19 cellular contexts compared by ENCODE assay signal in genomic region chr19:49461656-49462055, GRCh38. TPM values are rescaled to one million over a fixed set of nuclear protein-coding genes. Genes with fewer than 3 reads are reported as not detected.
DNase-seq lines count a peak whose midpoint lies in the region; ATAC-seq, FAIRE-seq and TF ChIP-seq lines count a peak whose summit lies in the region.
"Had no signal": no experiment of that assay in that cellular context is flagged by ENCODE, and none has a peak within 500 bp of the region (broad histone marks: within the 10 kb centered on the region; RNA-seq: fewer than 3 reads in every experiment).

No MANE protein-coding gene starts in this region.

- peaks cover 12% of the 10 kb centered on the region for H3K36me3 ChIP-seq in CD8-positive, alpha-beta T cell (ENCODE audit: insufficient read depth, low read length)
- peaks cover 0 to 3% of the 10 kb centered on the region in 2 experiments; a peak in 1 of 5 replicates for H3K36me3 ChIP-seq in HepG2 (replicated peaks in 1 of 2; ENCODE audit: control insufficient read depth in 1 of 2, insufficient read depth in 2 of 2, low read length in 2 of 2)

- H2AFZ ChIP-seq in HepG2 (ENCODE audit: low read length), result no peak overlapping the region

- TF ChIP-seq RAD21 in HepG2 (CRISPR knock-in tag; IDR thresholded peaks at IDR 0.05), result no peak

- H3K4me1 ChIP-seq in CD8-positive, alpha-beta T cell (ENCODE audit: insufficient read depth, low read length), result no peaks in the 10 kb centered on the region
- no peaks in the 10 kb centered on the region for H3K4me1 ChIP-seq in HepG2 (ENCODE audit: insufficient read depth, low read length)
- H3K4me1 ChIP-seq: A549 had no signal

- no peaks in the 10 kb centered on the region for H3K9me3 ChIP-seq in CD8-positive, alpha-beta T cell (ENCODE audit: low read length)
- no peaks in the 10 kb centered on the region for H3K9me3 ChIP-seq in HepG2 (ENCODE audit: low read length)
- H3K9me3 ChIP-seq: A549 had no signal

- no peak for TF ChIP-seq POLR2A in HepG2 (IDR thresholded peaks at IDR 0.05; ENCODE audit: insufficient read depth in 1 of 2, low read depth in 2 of 2, low read length in 2 of 2)

- peak overlapping the region; percentile 62 for H3K27ac Mint-ChIP-seq in CD8-positive, alpha-beta T cell
- H3K27ac Mint-ChIP-seq in WTC11, result no peak overlapping the region
- H3K27ac Mint-ChIP-seq in activated naive CD4-positive, alpha-beta T cell treated with anti-CD3 and anti-CD28 coated beads, Interleukin-2, amount 10 ng/mL, durations not matched to agents 7 days and 5 days, result no peak overlapping the region
- H3K27ac Mint-ChIP-seq: HFFc6 had no signal

- FAIRE-seq in HepG2 (lab: Jason Lieb, UNC), result no peak
- FAIRE-seq: A549, H54 had no signal

- BruUV-seq in HepG2 (replicated peaks; lab: Mats Ljungman, UMichigan), result no TSS peak

- H3K79me2 ChIP-seq in HepG2 (ENCODE audit: insufficient read depth, low read length), result no peaks in the 10 kb centered on the region

- no peak overlapping the region for H3K9ac ChIP-seq in HepG2 (ENCODE audit: insufficient read depth, low read depth, low read length)
- H3K9ac ChIP-seq: KMS-11 had no signal

- no peak overlapping the region for H3K4me3 Mint-ChIP-seq in CD8-positive, alpha-beta T cell
- no peak overlapping the region for H3K4me3 Mint-ChIP-seq in WTC11
- H3K4me3 Mint-ChIP-seq in activated naive CD4-positive, alpha-beta T cell treated with anti-CD3 and anti-CD28 coated beads, Interleukin-2, amount 10 ng/mL, durations not matched to agents 7 days and 5 days, result no peak overlapping the region
- H3K4me3 Mint-ChIP-seq: CD4-positive, alpha-beta T cell; HFFc6 had no signal

- WGBS in HepG2 (ENCODE audit: low lambda C conversion rate), result 96% methylated on average over 22 of the region's 37 CpGs

- H4K20me1 ChIP-seq in HepG2 (ENCODE audit: insufficient read depth, low read length), result no peaks in the 10 kb centered on the region

- CTCF ChIA-PET in CD8-positive, alpha-beta T cell (lab: Charles Lee), result no interaction called here
- CTCF ChIA-PET in WTC11 (lab: Charles Lee) (interaction anchor here (1.2 kb wide), 1 partner anchor 14 kb away, joined by 3 read pairs; no protein-coding TSS in a partner anchor), HepG2 (lab: Yijun Ruan, JAX; ENCODE audit: low intra/inter-chr PET ratio, low total read pairs) (no interaction called here)
- CTCF ChIA-PET in activated naive CD4-positive, alpha-beta T cell treated with anti-CD3 and anti-CD28 coated beads, Interleukin-2, amount 10 ng/mL, durations not matched to agents 7 days and 5 days (lab: Charles Lee), result no interaction called here

- no peak overlapping the region for H3K27ac ChIP-seq in CD8-positive, alpha-beta T cell (ENCODE audit: low read depth, low read length)
- H3K27ac ChIP-seq in HepG2 (ENCODE audit: extremely low read length, insufficient read depth, low read length), result peak overlapping the region; percentile 48
- H3K27ac ChIP-seq: 22Rv1, A549, C4-2B, KMS-11 had no signal

- H3K9me3 Mint-ChIP-seq in CD8-positive, alpha-beta T cell, result no peaks in the 10 kb centered on the region
- H3K9me3 Mint-ChIP-seq in WTC11, result no peaks in the 10 kb centered on the region
- H3K9me3 Mint-ChIP-seq in activated naive CD4-positive, alpha-beta T cell treated with anti-CD3 and anti-CD28 coated beads, Interleukin-2, amount 10 ng/mL, durations not matched to agents 7 days and 5 days, result no peaks in the 10 kb centered on the region
- H3K9me3 Mint-ChIP-seq: CD4-positive, alpha-beta T cell; HFFc6 had no signal

- no peak for ATAC-seq in CD8-positive, alpha-beta T cell
- ATAC-seq in WTC11, result peak; percentile 57
- ATAC-seq in HepG2, result no peak
- no peak for ATAC-seq in GM19455 (IDR thresholded peaks at IDR 0.05; ENCODE audit: unreplicated experiment)
- ATAC-seq: A549, HCT116 had no signal

- TF ChIP-seq EP300 in HepG2 (IDR thresholded peaks at IDR 0.05; ENCODE audit: low read depth in 2 of 2, low read length in 2 of 2) (no peak), HepG2 (CRISPR knock-in tag; IDR thresholded peaks at IDR 0.05; ENCODE audit: borderline replicate concordance) (no peak)

- H3K4me3 ChIP-seq in CD8-positive, alpha-beta T cell (ENCODE audit: low read depth, low read length), result no peak overlapping the region
- no peak overlapping the region for H3K4me3 ChIP-seq in HepG2 (replicated peaks in 1 of 3; ENCODE audit: insufficient read depth in 1 of 3, low read depth in 2 of 3, low read length in 3 of 3)
- H3K4me3 ChIP-seq: A549 had no signal

- intact Hi-C loops in CD8-positive, alpha-beta T cell (cut with DNase I, micrococcal nuclease), result no loop called here
- intact Hi-C loops in HepG2 (cut with micrococcal nuclease; ENCODE audit: unreplicated experiment), result no loop called here

- in situ Hi-C loops in HepG2 (cut with HindIII; ENCODE audit: extremely low pct_ligation_motif_present, low pct_unique_long_range_greater_than_20kb), result no loop called here

- H3K36me3 Mint-ChIP-seq in CD8-positive, alpha-beta T cell, result peaks cover 41% of the 10 kb centered on the region
- peaks cover 13% of the 10 kb centered on the region for H3K36me3 Mint-ChIP-seq in WTC11
- peaks cover 33% of the 10 kb centered on the region for H3K36me3 Mint-ChIP-seq in activated naive CD4-positive, alpha-beta T cell treated with anti-CD3 and anti-CD28 coated beads, Interleukin-2, amount 10 ng/mL, durations not matched to agents 7 days and 5 days

- TF ChIP-seq CTCF in CD8-positive, alpha-beta T cell (IDR thresholded peaks at IDR 0.05), result no peak
- TF ChIP-seq CTCF in WTC11 (IDR thresholded peaks at IDR 0.05), result no peak
- no peak for TF ChIP-seq CTCF in HepG2 (CRISPR knock-in tag; IDR thresholded peaks at IDR 0.05)

- no peaks in the 10 kb centered on the region for H3K27me3 Mint-ChIP-seq in CD8-positive, alpha-beta T cell (ENCODE audit: low read depth)
- no peaks in the 10 kb centered on the region for H3K27me3 Mint-ChIP-seq in WTC11 (ENCODE audit: low read depth)
- H3K27me3 Mint-ChIP-seq in activated naive CD4-positive, alpha-beta T cell treated with anti-CD3 and anti-CD28 coated beads, Interleukin-2, amount 10 ng/mL, durations not matched to agents 7 days and 5 days, result no peaks in the 10 kb centered on the region
- H3K27me3 Mint-ChIP-seq: CD4-positive, alpha-beta T cell had no signal

- no peaks in the 10 kb centered on the region for H3K27me3 ChIP-seq in CD8-positive, alpha-beta T cell (ENCODE audit: insufficient read depth, low read length)
- no peaks in the 10 kb centered on the region for H3K27me3 ChIP-seq in HepG2 (ENCODE audit: control insufficient read depth in 1 of 2, insufficient read depth in 2 of 2, low read length in 2 of 2)

- no peak for DNase-seq in CD8-positive, alpha-beta T cell
- no peak for DNase-seq in WTC11 (ENCODE audit: low spot score)
- DNase-seq in HepG2 (ENCODE audit: low spot score), result no peak
- no peak for DNase-seq in activated naive CD4-positive, alpha-beta T cell treated with anti-CD3 and anti-CD28 coated beads, Interleukin-2, amount 10 ng/mL, durations not matched to agents 7 days and 5 days
- DNase-seq in activated CD4-positive, alpha-beta T cell treated with anti-CD3 and anti-CD28 coated beads for 4 hours, result no peak
- DNase-seq: AML-193; CD4-positive, alpha-beta T cell; DMS153; DMS79; GDM1; HFFc6 had no signal

- no peak overlapping the region for H3K4me2 ChIP-seq in HepG2 (ENCODE audit: low read depth, low read length)
- H3K4me2 ChIP-seq: A549, KMS-11 had no signal

- POLR2A ChIA-PET in CD8-positive, alpha-beta T cell (lab: Charles Lee), result interaction anchor here (1.4 kb wide), 1 partner anchor 10 kb away, joined by 3 read pairs; the partner anchor contains the start of gene PIH1D1
- POLR2A ChIA-PET in WTC11 (lab: Charles Lee), result interaction anchor here (0.6 kb wide), 1 partner anchor 907 kb away, joined by 3 read pairs; no protein-coding TSS in a partner anchor
- POLR2A ChIA-PET in HepG2 (lab: Yijun Ruan, JAX), result no interaction called here

- peaks cover 2% of the 10 kb centered on the region for H3K4me1 Mint-ChIP-seq in CD8-positive, alpha-beta T cell (ENCODE audit: low read depth)
- H3K4me1 Mint-ChIP-seq in WTC11, result no peaks in the 10 kb centered on the region
- peaks cover 12% of the 10 kb centered on the region for H3K4me1 Mint-ChIP-seq in activated naive CD4-positive, alpha-beta T cell treated with anti-CD3 and anti-CD28 coated beads, Interleukin-2, amount 10 ng/mL, durations not matched to agents 7 days and 5 days

RNA-seq across cellular contexts. Expression of gene ALDH16A1, which starts 8.6 kb away (rescaled TPM):
- 10 to 100 TPM; 26.1 to 30.7 TPM for total RNA-seq in CD8-positive, alpha-beta T cell
- total RNA-seq in WTC11 (2021), result 44.3 to 53.6 TPM (median 52.6 TPM) in 3 replicates
- 29.6 and 34.9 TPM in 2 replicates for total RNA-seq in HepG2 (2016; rRNA removed; fragmentation: Illumina TruSeq; extraction: Trizol)
- 2.5 and 3.4 TPM in 2 replicates for total RNA-seq in HepG2 (2016; cell fraction: cytosol; rRNA removed; fragmentation: Illumina TruSeq; extraction: Trizol; ENCODE audit: low read depth)
- 27.6 and 38.2 TPM in 2 replicates for total RNA-seq in HepG2 (2016; cell fraction: insoluble cytoplasmic fraction; rRNA removed; fragmentation: Illumina TruSeq; extraction: Trizol)
- 6.3 and 7.8 TPM in 2 replicates for total RNA-seq in HepG2 (2016; cell fraction: membrane; rRNA removed; fragmentation: Illumina TruSeq; extraction: Trizol)
- total RNA-seq in HepG2 (2016; cell fraction: nucleus; rRNA removed; fragmentation: Illumina TruSeq; extraction: Trizol), result 15.0 and 23.1 TPM in 2 replicates
- polyA plus RNA-seq in HepG2 (2011; rRNA removed), result 8.4 and 9.2 TPM in 2 replicates
- polyA plus RNA-seq in HepG2 (2011; cell fraction: cytosol; rRNA removed), result 6.8 and 16.2 TPM in 2 replicates
- 31.7 and 40.0 TPM in 2 replicates for polyA plus RNA-seq in HepG2 (2011; cell fraction: nucleus; rRNA removed)
- 7.6 and 9.2 TPM in 2 replicates for polyA plus RNA-seq in HepG2 (2012)
- 1.7 and 2.8 TPM in 2 replicates for polyA plus RNA-seq in HepG2 (2016; cell fraction: cytosol; fragmentation: Illumina TruSeq; extraction: Trizol; ENCODE audit: low read depth)
- polyA plus RNA-seq in HepG2 (2016; cell fraction: insoluble cytoplasmic fraction; fragmentation: Illumina TruSeq; extraction: Trizol; ENCODE audit: low read depth), result 25.4 and 29.9 TPM in 2 replicates
- polyA plus RNA-seq in HepG2 (2016; cell fraction: membrane; fragmentation: Illumina TruSeq; extraction: Trizol; ENCODE audit: low read depth), result 3.2 and 4.3 TPM in 2 replicates
- 40.8 and 41.9 TPM in 2 replicates for polyA plus RNA-seq in HepG2 (2016; cell fraction: nucleus; fragmentation: Illumina TruSeq; extraction: Trizol; ENCODE audit: insufficient read depth, low read depth)
- polyA minus RNA-seq in HepG2 (2011; rRNA and poly(A)+ RNA removed; ENCODE audit: low replicate concordance), result 16.3 and 53.3 TPM in 2 replicates
- 13.7 and 17.8 TPM in 2 replicates for polyA minus RNA-seq in HepG2 (2011; cell fraction: cytosol; rRNA and poly(A)+ RNA removed)
- 3.6 and 4.4 TPM in 2 replicates for polyA minus RNA-seq in HepG2 (2011; cell fraction: nucleus; rRNA and poly(A)+ RNA removed)

RNA-seq across cellular contexts. Expression of gene PIH1D1, which starts 10.0 kb away (rescaled TPM):
- total RNA-seq in CD8-positive, alpha-beta T cell, result 100 to 1,000 TPM; 113 to 119 TPM
- total RNA-seq in WTC11 (2021), result 153 to 170 TPM (median 156 TPM) in 3 replicates
- 94.9 and 110 TPM in 2 replicates for total RNA-seq in HepG2 (2016; rRNA removed; fragmentation: Illumina TruSeq; extraction: Trizol)
- 60.4 and 74.8 TPM in 2 replicates for total RNA-seq in HepG2 (2016; cell fraction: cytosol; rRNA removed; fragmentation: Illumina TruSeq; extraction: Trizol; ENCODE audit: low read depth)
- 105 and 114 TPM in 2 replicates for total RNA-seq in HepG2 (2016; cell fraction: insoluble cytoplasmic fraction; rRNA removed; fragmentation: Illumina TruSeq; extraction: Trizol)
- total RNA-seq in HepG2 (2016; cell fraction: membrane; rRNA removed; fragmentation: Illumina TruSeq; extraction: Trizol), result 77.7 and 93.8 TPM in 2 replicates
- total RNA-seq in HepG2 (2016; cell fraction: nucleus; rRNA removed; fragmentation: Illumina TruSeq; extraction: Trizol), result 75.2 and 89.0 TPM in 2 replicates
- polyA plus RNA-seq in HepG2 (2011; rRNA removed), result 126 and 137 TPM in 2 replicates
- polyA plus RNA-seq in HepG2 (2011; cell fraction: cytosol; rRNA removed), result 117 and 150 TPM in 2 replicates
- polyA plus RNA-seq in HepG2 (2011; cell fraction: nucleus; rRNA removed), result 281 and 313 TPM in 2 replicates
- polyA plus RNA-seq in HepG2 (2012), result 108 and 121 TPM in 2 replicates
- polyA plus RNA-seq in HepG2 (2016; cell fraction: cytosol; fragmentation: Illumina TruSeq; extraction: Trizol; ENCODE audit: low read depth), result 33.5 and 45.1 TPM in 2 replicates
- polyA plus RNA-seq in HepG2 (2016; cell fraction: insoluble cytoplasmic fraction; fragmentation: Illumina TruSeq; extraction: Trizol; ENCODE audit: low read depth), result 86.6 and 90.0 TPM in 2 replicates
- polyA plus RNA-seq in HepG2 (2016; cell fraction: membrane; fragmentation: Illumina TruSeq; extraction: Trizol; ENCODE audit: low read depth), result 42.8 and 56.0 TPM in 2 replicates
- 175 and 195 TPM in 2 replicates for polyA plus RNA-seq in HepG2 (2016; cell fraction: nucleus; fragmentation: Illumina TruSeq; extraction: Trizol; ENCODE audit: insufficient read depth, low read depth)
- 83.0 and 106 TPM in 2 replicates for polyA minus RNA-seq in HepG2 (2011; rRNA and poly(A)+ RNA removed; ENCODE audit: low replicate concordance)
- 40.9 and 42.6 TPM in 2 replicates for polyA minus RNA-seq in HepG2 (2011; cell fraction: cytosol; rRNA and poly(A)+ RNA removed)
- 50.9 and 63.0 TPM in 2 replicates for polyA minus RNA-seq in HepG2 (2011; cell fraction: nucleus; rRNA and poly(A)+ RNA removed)

RNA-seq across cellular contexts. Expression of gene FLT3LG, which starts 12.4 kb away (rescaled TPM):
- total RNA-seq in CD8-positive, alpha-beta T cell, result 100 to 1,000 TPM; 246 to 259 TPM
- total RNA-seq in WTC11 (2021), result 2.9 to 5.3 TPM (median 3.6 TPM) in 3 replicates
- 0.58 and 1.5 TPM in 2 replicates for total RNA-seq in HepG2 (2016; rRNA removed; fragmentation: Illumina TruSeq; extraction: Trizol)
- total RNA-seq in HepG2 (2016; cell fraction: cytosol; rRNA removed; fragmentation: Illumina TruSeq; extraction: Trizol; ENCODE audit: low read depth), result 2.3 and 2.9 TPM in 2 replicates
- 0.67 and 1.4 TPM in 2 replicates for total RNA-seq in HepG2 (2016; cell fraction: insoluble cytoplasmic fraction; rRNA removed; fragmentation: Illumina TruSeq; extraction: Trizol)
- 2.2 and 2.3 TPM in 2 replicates for total RNA-seq in HepG2 (2016; cell fraction: membrane; rRNA removed; fragmentation: Illumina TruSeq; extraction: Trizol)
- 1.3 and 2.9 TPM in 2 replicates for total RNA-seq in HepG2 (2016; cell fraction: nucleus; rRNA removed; fragmentation: Illumina TruSeq; extraction: Trizol)
- polyA plus RNA-seq in HepG2 (2011; rRNA removed), result 2.6 and 3.0 TPM in 2 replicates
- 1.1 and 1.7 TPM in 2 replicates for polyA plus RNA-seq in HepG2 (2011; cell fraction: cytosol; rRNA removed)
- polyA plus RNA-seq in HepG2 (2011; cell fraction: nucleus; rRNA removed), result 5.2 and 6.9 TPM in 2 replicates
- 2.0 and 4.6 TPM in 2 replicates for polyA plus RNA-seq in HepG2 (2012)
- polyA plus RNA-seq in HepG2 (2016; cell fraction: cytosol; fragmentation: Illumina TruSeq; extraction: Trizol; ENCODE audit: low read depth), result 4.2 and 4.4 TPM in 2 replicates
- 2.3 and 2.4 TPM in 2 replicates for polyA plus RNA-seq in HepG2 (2016; cell fraction: insoluble cytoplasmic fraction; fragmentation: Illumina TruSeq; extraction: Trizol; ENCODE audit: low read depth)
- polyA plus RNA-seq in HepG2 (2016; cell fraction: membrane; fragmentation: Illumina TruSeq; extraction: Trizol; ENCODE audit: low read depth), result 2.5 and 3.6 TPM in 2 replicates
- 7.4 and 8.8 TPM in 2 replicates for polyA plus RNA-seq in HepG2 (2016; cell fraction: nucleus; fragmentation: Illumina TruSeq; extraction: Trizol; ENCODE audit: insufficient read depth, low read depth)
- 1.2 and 1.7 TPM in 2 replicates for polyA minus RNA-seq in HepG2 (2011; rRNA and poly(A)+ RNA removed; ENCODE audit: low replicate concordance)
- polyA minus RNA-seq in HepG2 (2011; cell fraction: cytosol; rRNA and poly(A)+ RNA removed), result 0.79 and 2.5 TPM in 2 replicates
- 0.90 and 1.1 TPM in 2 replicates for polyA minus RNA-seq in HepG2 (2011; cell fraction: nucleus; rRNA and poly(A)+ RNA removed)

RNA-seq across cellular contexts. Expression of gene SLC17A7, which starts 20.3 kb away (rescaled TPM):
- under 1 TPM in 1 of 2 experiments, not detected in 1; 0.11 TPM for total RNA-seq in CD8-positive, alpha-beta T cell
- total RNA-seq in WTC11 (2021), result 1.6 to 2.8 TPM (median 2.1 TPM) in 3 replicates
- not detected in 2 replicates for total RNA-seq in HepG2 (2016; rRNA removed; fragmentation: Illumina TruSeq; extraction: Trizol)
- not detected in 2 replicates for total RNA-seq in HepG2 (2016; cell fraction: cytosol; rRNA removed; fragmentation: Illumina TruSeq; extraction: Trizol; ENCODE audit: low read depth)
- total RNA-seq in HepG2 (2016; cell fraction: insoluble cytoplasmic fraction; rRNA removed; fragmentation: Illumina TruSeq; extraction: Trizol), result 0.06 TPM in 1 of 2 replicates, not detected in the other
- 0.06 TPM in 1 of 2 replicates, not detected in the other for total RNA-seq in HepG2 (2016; cell fraction: membrane; rRNA removed; fragmentation: Illumina TruSeq; extraction: Trizol)
- not detected in 2 replicates for total RNA-seq in HepG2 (2016; cell fraction: nucleus; rRNA removed; fragmentation: Illumina TruSeq; extraction: Trizol)
- polyA plus RNA-seq in HepG2 (2011; rRNA removed), result 0.32 and 0.37 TPM in 2 replicates
- polyA plus RNA-seq in HepG2 (2011; cell fraction: cytosol; rRNA removed), result 0.15 and 0.22 TPM in 2 replicates
- polyA plus RNA-seq in HepG2 (2011; cell fraction: nucleus; rRNA removed), result 1.9 and 2.4 TPM in 2 replicates
- polyA plus RNA-seq in HepG2 (2012), result 0.17 and 0.37 TPM in 2 replicates
- polyA plus RNA-seq in HepG2 (2016; cell fraction: cytosol; fragmentation: Illumina TruSeq; extraction: Trizol; ENCODE audit: low read depth), result 0.03 and 0.05 TPM in 2 replicates
- polyA plus RNA-seq in HepG2 (2016; cell fraction: insoluble cytoplasmic fraction; fragmentation: Illumina TruSeq; extraction: Trizol; ENCODE audit: low read depth), result 0.09 and 0.10 TPM in 2 replicates
- polyA plus RNA-seq in HepG2 (2016; cell fraction: membrane; fragmentation: Illumina TruSeq; extraction: Trizol; ENCODE audit: low read depth), result not detected in 2 replicates
- 0.40 and 0.49 TPM in 2 replicates for polyA plus RNA-seq in HepG2 (2016; cell fraction: nucleus; fragmentation: Illumina TruSeq; extraction: Trizol; ENCODE audit: insufficient read depth, low read depth)
- 0.19 and 0.34 TPM in 2 replicates for polyA minus RNA-seq in HepG2 (2011; rRNA and poly(A)+ RNA removed; ENCODE audit: low replicate concordance)
- 0.40 TPM in 1 of 2 replicates, not detected in the other for polyA minus RNA-seq in HepG2 (2011; cell fraction: cytosol; rRNA and poly(A)+ RNA removed)
- polyA minus RNA-seq in HepG2 (2011; cell fraction: nucleus; rRNA and poly(A)+ RNA removed), result 0.77 and 1.6 TPM in 2 replicates
- total RNA-seq: CD4-positive, alpha-beta T cell; Daoy had no signal

RNA-seq across cellular contexts. Expression of gene RPL13A, which starts 25.8 kb away (rescaled TPM):
- total RNA-seq in CD8-positive, alpha-beta T cell, result 1,000 to 10,000 TPM; 5,165 to 5,323 TPM
- total RNA-seq in WTC11 (2021), result 3,861 to 4,362 TPM (median 4,362 TPM) in 3 replicates
- 2,601 and 3,137 TPM in 2 replicates for total RNA-seq in HepG2 (2016; rRNA removed; fragmentation: Illumina TruSeq; extraction: Trizol)
- total RNA-seq in HepG2 (2016; cell fraction: cytosol; rRNA removed; fragmentation: Illumina TruSeq; extraction: Trizol; ENCODE audit: low read depth), result 4,258 and 4,636 TPM in 2 replicates
- 2,656 and 3,295 TPM in 2 replicates for total RNA-seq in HepG2 (2016; cell fraction: insoluble cytoplasmic fraction; rRNA removed; fragmentation: Illumina TruSeq; extraction: Trizol)
- 7,013 and 7,095 TPM in 2 replicates for total RNA-seq in HepG2 (2016; cell fraction: membrane; rRNA removed; fragmentation: Illumina TruSeq; extraction: Trizol)
- total RNA-seq in HepG2 (2016; cell fraction: nucleus; rRNA removed; fragmentation: Illumina TruSeq; extraction: Trizol), result 1,096 and 1,183 TPM in 2 replicates
- 3,407 and 3,954 TPM in 2 replicates for polyA plus RNA-seq in HepG2 (2011; rRNA removed)
- 2,986 and 5,309 TPM in 2 replicates for polyA plus RNA-seq in HepG2 (2011; cell fraction: cytosol; rRNA removed)
- 2,708 and 2,782 TPM in 2 replicates for polyA plus RNA-seq in HepG2 (2011; cell fraction: nucleus; rRNA removed)
- 2,954 and 4,264 TPM in 2 replicates for polyA plus RNA-seq in HepG2 (2012)
- 5,376 and 5,987 TPM in 2 replicates for polyA plus RNA-seq in HepG2 (2016; cell fraction: cytosol; fragmentation: Illumina TruSeq; extraction: Trizol; ENCODE audit: low read depth)
- 3,762 and 3,802 TPM in 2 replicates for polyA plus RNA-seq in HepG2 (2016; cell fraction: insoluble cytoplasmic fraction; fragmentation: Illumina TruSeq; extraction: Trizol; ENCODE audit: low read depth)
- polyA plus RNA-seq in HepG2 (2016; cell fraction: membrane; fragmentation: Illumina TruSeq; extraction: Trizol; ENCODE audit: low read depth), result 7,707 and 8,057 TPM in 2 replicates
- 2,294 and 2,333 TPM in 2 replicates for polyA plus RNA-seq in HepG2 (2016; cell fraction: nucleus; fragmentation: Illumina TruSeq; extraction: Trizol; ENCODE audit: insufficient read depth, low read depth)
- 2,394 and 2,613 TPM in 2 replicates for polyA minus RNA-seq in HepG2 (2011; rRNA and poly(A)+ RNA removed; ENCODE audit: low replicate concordance)
- polyA minus RNA-seq in HepG2 (2011; cell fraction: cytosol; rRNA and poly(A)+ RNA removed), result 898 and 937 TPM in 2 replicates
- polyA minus RNA-seq in HepG2 (2011; cell fraction: nucleus; rRNA and poly(A)+ RNA removed), result 1,540 and 1,647 TPM in 2 replicates

Comparison
In these comparisons a context has a peak if more than half of its experiments do, and no peak if none do; other contexts are left out.
1. RNA of gene FLT3LG, which starts 12.4 kb away (total RNA-seq): 246 to 259 TPM in CD8-positive, alpha-beta T cell; 2.9 to 5.3 TPM in WTC11 and 0.58 to 2.9 TPM in HepG2; every median in the first group is over 10 times any median in the second.